In the genomic region with DNA sequence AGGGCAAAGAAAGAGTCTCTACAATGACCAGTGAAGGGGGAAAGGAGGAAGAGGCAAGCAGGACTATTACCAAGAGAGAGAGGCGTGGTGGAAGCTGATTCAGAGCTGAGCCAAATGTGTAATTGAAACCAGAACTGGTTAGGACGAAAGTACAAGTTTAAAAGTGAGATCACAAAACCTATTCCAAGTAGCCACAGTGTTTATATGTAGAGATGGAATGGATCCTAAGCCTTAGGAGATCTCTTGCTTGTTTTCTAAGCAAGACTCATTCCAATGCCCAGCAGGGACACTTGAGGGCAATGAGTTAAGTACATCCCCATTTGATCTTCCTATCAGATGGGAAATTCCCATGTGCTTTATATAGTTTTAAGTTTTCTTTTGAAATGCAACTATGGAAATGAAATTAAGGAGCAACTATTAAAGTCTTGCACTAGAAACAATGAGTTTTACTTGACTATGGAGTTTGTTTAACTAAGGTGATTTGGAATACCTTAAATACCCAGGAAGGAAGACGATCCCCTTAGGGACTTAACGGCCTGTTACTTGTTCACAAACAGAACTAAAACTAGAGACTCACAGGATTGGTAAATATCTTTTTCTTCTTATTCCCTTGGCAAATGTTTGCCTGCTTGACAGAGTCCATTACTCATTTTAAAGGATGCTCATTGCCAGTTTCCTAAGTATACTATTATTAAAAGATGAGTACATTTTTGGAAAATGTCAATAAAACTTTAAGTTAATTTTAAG, we compare ENCODE assay signal across 9 cellular contexts. TPM values are rescaled to one million over a fixed set of nuclear protein-coding genes. Genes with fewer than 3 reads are reported as not detected.
DNase-seq lines count a peak whose midpoint lies in the region; ATAC-seq and TF ChIP-seq lines count a peak whose summit lies in the region.
"Had no signal": no experiment of that assay in that cellular context is flagged by ENCODE, and none has a peak within 500 bp of the region (broad histone marks: within the 10 kb centered on the region; RNA-seq: fewer than 3 reads in every experiment).

No MANE protein-coding gene starts in this region.

- peaks cover 57% of the 10 kb centered on the region for H3K4me1 Mint-ChIP-seq in activated B cell treated with CpG ODN at 0.5 μM for 24 hours
- peaks cover 68% of the 10 kb centered on the region for H3K4me1 Mint-ChIP-seq in stimulated activated memory B cell treated with anti-CD40 and anti-IgM and Interleukin-4, amounts not matched to agents 10 μg/mL and 1 μg/mL and 100 μg/mL, for 72 hours

- ATAC-seq in heart right ventricle: peak in 6 of 8 donors; percentile 27 to 76 (median 60)
- no peak for ATAC-seq in Right ventricle myocardium inferior
- peak; percentile 95 for ATAC-seq in HG02970 (IDR thresholded peaks at IDR 0.05; ENCODE audit: low FRiP score, unreplicated experiment)
- ATAC-seq in activated B cell treated with CpG ODN at 0.5 μM for 24 hours (ENCODE audit: low read depth): peak; percentile 89
- peak; percentile 91 for ATAC-seq in stimulated activated memory B cell treated with anti-CD40 and anti-IgM and Interleukin-4, amounts not matched to agents 10 μg/mL and 1 μg/mL and 100 μg/mL, for 72 hours

- H3K9me3 ChIP-seq in heart right ventricle (no peaks in the 10 kb centered on the region), ovary (no peaks in the 10 kb centered on the region)

- no peaks in the 10 kb centered on the region for H3K36me3 ChIP-seq in heart right ventricle
- H3K36me3 ChIP-seq in ovary: no peaks in the 10 kb centered on the region

- no peak for TF ChIP-seq POLR2A in ovary (IDR thresholded peaks at IDR 0.05)

- peaks cover 5% of the 10 kb centered on the region for H3K9me3 Mint-ChIP-seq in activated B cell treated with CpG ODN at 0.5 μM for 24 hours
- H3K9me3 Mint-ChIP-seq in stimulated activated memory B cell treated with anti-CD40 and anti-IgM and Interleukin-4, amounts not matched to agents 10 μg/mL and 1 μg/mL and 100 μg/mL, for 72 hours: peaks cover 4% of the 10 kb centered on the region

- H3K27me3 Mint-ChIP-seq in activated B cell treated with CpG ODN at 0.5 μM for 24 hours: no peaks in the 10 kb centered on the region
- H3K27me3 Mint-ChIP-seq in stimulated activated memory B cell treated with anti-CD40 and anti-IgM and Interleukin-4, amounts not matched to agents 10 μg/mL and 1 μg/mL and 100 μg/mL, for 72 hours: no peaks in the 10 kb centered on the region

- no peak for TF ChIP-seq EP300 in ovary (IDR thresholded peaks at IDR 0.05)

- peak overlapping the region; percentile 74 for H3K4me3 Mint-ChIP-seq in activated B cell treated with CpG ODN at 0.5 μM for 24 hours
- H3K4me3 Mint-ChIP-seq in stimulated activated memory B cell treated with anti-CD40 and anti-IgM and Interleukin-4, amounts not matched to agents 10 μg/mL and 1 μg/mL and 100 μg/mL, for 72 hours: peak overlapping the region; percentile 16

- DNase-seq in heart right ventricle (no peak), Right ventricle myocardium inferior (ENCODE audit: missing footprints) (no peak), activated B cell treated with CpG ODN at 0.5 μM for 24 hours (no peak), NCI-H1930 (lab: John Stamatoyannopoulos, UW) (no peak), ovary (no peak)
- DNase-seq in stimulated activated CD4-positive, alpha-beta T cell treated with anti-CD3 and anti-CD28 coated beads, Interleukin-2, amount 100 ng/mL, for 48 hours: no peak

- H3K4me3 ChIP-seq in heart right ventricle (no peak overlapping the region), ovary (no peak overlapping the region)

- H3K4me1 ChIP-seq in heart right ventricle (peaks cover 0 to 14% (median 0%) of the 10 kb centered on the region in 9 donors), ovary (ENCODE audit: insufficient read depth) (no peaks in the 10 kb centered on the region)
- H3K4me1 ChIP-seq: parathyroid adenoma had no signal

- intact Hi-C loops in heart right ventricle (cut with DNase I): no loop called here
- intact Hi-C loops in Right ventricle myocardium inferior (cut with DNase I): no loop called here
- intact Hi-C loops in activated B cell treated with CpG ODN at 0.5 μM for 24 hours (cut with micrococcal nuclease): loop anchor here (1.0 kb wide), 3 partner anchors 21 to 52 kb away; partner anchors contain the start of gene SNX2
- intact Hi-C loops in ovary (cut with DNase I): no loop called here

- H3K27ac Mint-ChIP-seq in activated B cell treated with CpG ODN at 0.5 μM for 24 hours: peak overlapping the region; percentile 91
- H3K27ac Mint-ChIP-seq in stimulated activated memory B cell treated with anti-CD40 and anti-IgM and Interleukin-4, amounts not matched to agents 10 μg/mL and 1 μg/mL and 100 μg/mL, for 72 hours: peak overlapping the region; percentile 56

- H3K27me3 ChIP-seq in heart right ventricle (no peaks in the 10 kb centered on the region), ovary (no peaks in the 10 kb centered on the region)

- TF ChIP-seq CTCF in heart right ventricle (IDR thresholded peaks at IDR 0.05): no peak
- no peak for TF ChIP-seq CTCF in activated B cell treated with CpG ODN at 0.5 μM for 24 hours (IDR thresholded peaks at IDR 0.05)
- TF ChIP-seq CTCF in ovary (IDR thresholded peaks at IDR 0.05): no peak

- WGBS in heart right ventricle, 2 donors: 66 to 69% methylated on average over 4 of the region's 4 CpGs
- 67 to 86% (median 85%) methylated on average over 4 of the region's 4 CpGs for WGBS in ovary, 3 donors

- H3K27ac ChIP-seq in heart right ventricle (peak overlapping the region in 1 of 10 donors; percentile 2), ovary (no peak overlapping the region)
- H3K27ac ChIP-seq: parathyroid adenoma had no signal

- CTCF ChIA-PET in activated B cell treated with CpG ODN at 0.5 μM for 24 hours (lab: Charles Lee): interaction anchor here (4.5 kb wide), 1 partner anchor 20 kb away, joined by 16 read pairs; no protein-coding TSS in a partner anchor

- no peaks in the 10 kb centered on the region for H3K36me3 Mint-ChIP-seq in activated B cell treated with CpG ODN at 0.5 μM for 24 hours (ENCODE audit: low read depth)
- peaks cover 2% of the 10 kb centered on the region for H3K36me3 Mint-ChIP-seq in stimulated activated memory B cell treated with anti-CD40 and anti-IgM and Interleukin-4, amounts not matched to agents 10 μg/mL and 1 μg/mL and 100 μg/mL, for 72 hours

- POLR2A ChIA-PET in activated B cell treated with CpG ODN at 0.5 μM for 24 hours (lab: Charles Lee): interaction anchor here (1.0 kb wide), 1 partner anchor 22 kb away, joined by 6 read pairs; no protein-coding TSS in a partner anchor

RNA-seq across cellular contexts. Expression of gene SNX2, which starts 51.1 kb away (rescaled TPM):
- total RNA-seq in heart right ventricle: 10 to 100 TPM; 30.6 to 48.5 (median 36.1) TPM
- 10 to 100 TPM; 15.1 to 26.5 TPM for polyA plus RNA-seq in heart right ventricle
- 41.4 TPM for total RNA-seq in Right ventricle myocardium inferior
- total RNA-seq in activated B cell treated with CpG ODN at 0.5 μM for 24 hours: 145 and 146 TPM in 2 replicates
- total RNA-seq in ovary: 10 to 100 TPM; 40.9 to 91.1 (median 77.4) TPM
- 10 to 100 TPM; 57.1 to 57.2 TPM for polyA plus RNA-seq in ovary
